Comparison of ENCODE assay signal across 20 cellular contexts in genomic region chr10:76085773-76086570, GRCh38.
A peak's percentile ranks its signal among the peaks of the same experiment; 100 is the strongest.
DNase-seq lines count a peak whose midpoint lies in the region; ATAC-seq, FAIRE-seq and TF ChIP-seq lines count a peak whose summit lies in the region.
"Had no signal": no experiment of that assay in that cellular context is flagged by ENCODE, and none has a peak within 500 bp of the region (broad histone marks: within the 10 kb centered on the region; RNA-seq: fewer than 3 reads in every experiment).

No MANE protein-coding gene starts in this region.

- POLR2A ChIA-PET in H1 (lab: Charles Lee; ENCODE audit: partially characterized antibody) = no interaction called here

- H4K20me1 ChIP-seq in H1 (replicated peaks in 1 of 2; ENCODE audit: control insufficient read depth in 1 of 2, insufficient read depth in 2 of 2, low read length in 2 of 2) (no peaks in the 10 kb centered on the region), neural progenitor cell (ENCODE audit: low read depth) (no peaks in the 10 kb centered on the region)

- WGBS in H1 (ENCODE audit: extremely low coverage in 1 of 2, insufficient coverage in 1 of 2, insufficient read length in 1 of 2, insufficient replicate concordance in 2 of 2, low coverage in 1 of 2, low lambda C conversion rate in 2 of 2, missing lambda C conversion rate in 1 of 2), 2 experiments = 90% methylated on average over 6 of the region's 6 CpGs; no CpG with 5 or more reads in 1 of the 2 experiments

- no peaks in the 10 kb centered on the region for H3K79me1 ChIP-seq in H1 (ENCODE audit: low read depth, low read length)

- no peak overlapping the region for H4K5ac ChIP-seq in H1 (ENCODE audit: insufficient read length, low read depth, low read length)

- H2AFZ ChIP-seq in H1 (ENCODE audit: low read length) (no peak overlapping the region), neural progenitor cell (replicated peaks) (no peak overlapping the region)
- H2AFZ ChIP-seq: PC-9 had no signal

- no peak overlapping the region for H3K23ac ChIP-seq in H1 (ENCODE audit: insufficient read length)

- peak overlapping the region; percentile 89; the same call in 1 of the 2 replicates for H2BK15ac ChIP-seq in H1 (ENCODE audit: low read length)

- no peak overlapping the region for H3K56ac ChIP-seq in H1 (replicated peaks; ENCODE audit: insufficient read length, low read depth, low read length)

- H4K91ac ChIP-seq in H1 (replicated peaks; ENCODE audit: insufficient read length, low read length) = peak overlapping the region; percentile 1

- no peak overlapping the region for H3K4me3 Mint-ChIP-seq in neural progenitor cell
- peak overlapping the region; percentile 14 for H3K4me3 Mint-ChIP-seq in type B pancreatic cell
- H3K4me3 Mint-ChIP-seq: mesothelial cell of epicardium had no signal

- peak overlapping the region; percentile 80; the same call in 1 of the 2 replicates for H2BK20ac ChIP-seq in H1 (ENCODE audit: low read length)

- H2BK5ac ChIP-seq in H1 (ENCODE audit: low read depth, low read length) = peak overlapping the region; percentile 18; the same call in 1 of the 2 replicates

- no peaks in the 10 kb centered on the region for H3F3A ChIP-seq in neural progenitor cell (ENCODE audit: low read depth)

- H4K8ac ChIP-seq in H1 (ENCODE audit: extremely low read depth, insufficient read depth, low read length) = no peak overlapping the region

- peaks cover 4 to 19% (median 7%) of the 10 kb centered on the region in 4 experiments; a peak in 5 of 7 replicates for H3K4me1 ChIP-seq in H1 (replicated peaks in 1 of 4; ENCODE audit: control insufficient read depth in 3 of 4, insufficient read depth in 4 of 4, low read length in 3 of 4)
- peaks cover 15% of the 10 kb centered on the region for H3K4me1 ChIP-seq in neural progenitor cell

- FAIRE-seq in H1 (lab: Jason Lieb, UNC) = no peak
- FAIRE-seq: D721Med had no signal

- no peak for TF ChIP-seq RAD21 in H1 (IDR thresholded peaks at IDR 0.05 in 1 of 2, conservative IDR thresholded peaks at IDR 0.05 in 1 of 2; ENCODE audit: low read depth in 2 of 2, low read length in 2 of 2)

- no peak overlapping the region for H3K9ac ChIP-seq in H1 (replicated peaks in 1 of 4; ENCODE audit: extremely low read depth in 1 of 4, low read depth in 3 of 4, low read length in 3 of 4)
- no peak overlapping the region for H3K9ac ChIP-seq in neural progenitor cell

- no peak for TF ChIP-seq POLR2A in H1 (IDR thresholded peaks at IDR 0.05; ENCODE audit: control extremely low read depth in 1 of 2, low read depth in 2 of 2, low read length in 2 of 2)

- H3K4me2 ChIP-seq in H1 (ENCODE audit: insufficient read depth in 1 of 2, low read depth in 2 of 2, low read length in 2 of 2) = no peak overlapping the region
- no peak overlapping the region for H3K4me2 ChIP-seq in neural progenitor cell
- H3K4me2 ChIP-seq: PC-9 had no signal

- TF ChIP-seq EP300 in H1 (IDR thresholded peaks at IDR 0.05; ENCODE audit: borderline replicate concordance in 1 of 2, low read depth in 2 of 2, low read length in 2 of 2) = no peak

- DNase-seq in DMS 273 (lab: John Stamatoyannopoulos, UW; ENCODE audit: unreplicated experiment) = peak; percentile 24
- DNase-seq in DMS 273 treated with DMSO at 0.1 percent for 48 hours (lab: John Stamatoyannopoulos, UW) = no peak
- no peak for DNase-seq in H1 (ENCODE audit: low read depth in 1 of 2, low spot score in 2 of 2)
- no peak for DNase-seq in neural progenitor cell (ENCODE audit: low spot score)
- no peak for DNase-seq in type B pancreatic cell (ENCODE audit: extremely low spot score, unreplicated experiment)
- DNase-seq in D341Med (ENCODE audit: low spot score) = no peak
- DNase-seq in SKM-1 (lab: John Stamatoyannopoulos, UW; ENCODE audit: unreplicated experiment) = no peak
- DNase-seq: activated effector memory CD4-positive, alpha-beta T cell treated with Interleukin-2 at 50 U/mL for 16 hours; erythroblast; left cardiac atrium; PC-9; stimulated activated naive CD4-positive, alpha-beta T cell; T-helper 9 cell had no signal

- peak overlapping the region; percentile 55; the same call in 1 of the 2 replicates for H3K18ac ChIP-seq in H1 (ENCODE audit: extremely low read depth, low read length)

- no peaks in the 10 kb centered on the region for H3K23me2 ChIP-seq in H1 (ENCODE audit: low read depth, low read length)

- H3K27ac ChIP-seq in H1 (ENCODE audit: low read depth, low read length) = no peak overlapping the region
- no peak overlapping the region for H3K27ac ChIP-seq in neural progenitor cell
- H3K27ac ChIP-seq: 22Rv1, neutrophil, PC-9, right atrium auricular region had no signal

- no peaks in the 10 kb centered on the region for H3K36me3 Mint-ChIP-seq in neural progenitor cell
- no peaks in the 10 kb centered on the region for H3K36me3 Mint-ChIP-seq in type B pancreatic cell
- H3K36me3 Mint-ChIP-seq: mesothelial cell of epicardium had no signal

- peak overlapping the region; percentile 12 for H2BK120ac ChIP-seq in H1 (replicated peaks; ENCODE audit: low read depth, low read length)

- CTCF ChIA-PET in H1 (lab: Charles Lee; ENCODE audit: partially characterized antibody) = interaction anchor here (0.7 to 3.1 kb wide), 19 partner anchors 8 to 684 kb away, joined by 3 to 20 read pairs (median 6); partner anchors contain the start of gene ZNF503

- TF ChIP-seq CTCF in H1 (IDR thresholded peaks at IDR 0.05; ENCODE audit: control extremely low read depth in 1 of 3, insufficient read depth in 1 of 3, low read depth in 1 of 3, low read length in 3 of 3) (no peak), neural progenitor cell (IDR thresholded peaks at IDR 0.05) (no peak), type B pancreatic cell (conservative IDR thresholded peaks at IDR 0.05) (no peak)

- H3K27me3 Mint-ChIP-seq in neural progenitor cell (ENCODE audit: insufficient read depth, low read depth) = peaks cover 6% of the 10 kb centered on the region
- peaks cover 43% of the 10 kb centered on the region for H3K27me3 Mint-ChIP-seq in type B pancreatic cell

- peak overlapping the region; percentile 85; the same call in 1 of the 2 replicates for H2BK12ac ChIP-seq in H1 (ENCODE audit: low read depth, low read length)

- H3K36me3 ChIP-seq in H1 (ENCODE audit: control insufficient read depth in 2 of 4, insufficient read depth in 4 of 4, low read length in 3 of 4) (no peaks in the 10 kb centered on the region), neural progenitor cell (no peaks in the 10 kb centered on the region)
- H3K36me3 ChIP-seq: neutrophil, right atrium auricular region, tibial nerve had no signal

- H3K4ac ChIP-seq in H1 (replicated peaks; ENCODE audit: insufficient read length, low read depth, low read length) = peak overlapping the region; percentile 37

- H3K4me1 Mint-ChIP-seq in neural progenitor cell = peaks cover 43% of the 10 kb centered on the region
- peaks cover 38% of the 10 kb centered on the region for H3K4me1 Mint-ChIP-seq in type B pancreatic cell (ENCODE audit: unreplicated experiment)

- H3K79me2 ChIP-seq in H1 (ENCODE audit: control insufficient read depth in 1 of 2, insufficient read depth in 2 of 2, low read length in 2 of 2) = no peaks in the 10 kb centered on the region
- no peaks in the 10 kb centered on the region for H3K79me2 ChIP-seq in neural progenitor cell (ENCODE audit: low read depth)

- H3K27ac Mint-ChIP-seq in neural progenitor cell = peak overlapping the region; percentile 13
- H3K27ac Mint-ChIP-seq in type B pancreatic cell = no peak overlapping the region

- H3K9me3 Mint-ChIP-seq in neural progenitor cell (peaks cover 10% of the 10 kb centered on the region), type B pancreatic cell (peaks cover 9% of the 10 kb centered on the region)
- H3K9me3 Mint-ChIP-seq: mesothelial cell of epicardium had no signal

- no peak for ATAC-seq in GM18861 (IDR thresholded peaks at IDR 0.05; ENCODE audit: unreplicated experiment)

- H3K27me3 ChIP-seq in H1 (replicated peaks in 1 of 4; ENCODE audit: control insufficient read depth in 3 of 4, extremely low read depth in 1 of 4, insufficient read depth in 3 of 4, low read length in 3 of 4) (peaks cover 0 to 5% (median 3%) of the 10 kb centered on the region in 4 experiments; a peak in 3 of 7 replicates), neural progenitor cell (no peaks in the 10 kb centered on the region)
- H3K27me3 ChIP-seq: neutrophil, right atrium auricular region, tibial nerve had no signal

- no peak overlapping the region for H3K4me3 ChIP-seq in H1 (ENCODE audit: extremely low read depth in 1 of 4, insufficient read depth in 2 of 4, low read depth in 3 of 4, low read length in 4 of 4)
- no peak overlapping the region for H3K4me3 ChIP-seq in neural progenitor cell
- H3K4me3 ChIP-seq: PC-9, right atrium auricular region, tibial nerve had no signal

- H2AK5ac ChIP-seq in H1 (ENCODE audit: low read depth, low read length) = no peak overlapping the region

- no peaks in the 10 kb centered on the region for H3K9me3 ChIP-seq in H1 (ENCODE audit: insufficient read depth in 2 of 2, low read depth in 1 of 2, low read length in 1 of 2)
- no peaks in the 10 kb centered on the region for H3K9me3 ChIP-seq in neural progenitor cell (ENCODE audit: low read depth)
- H3K9me3 ChIP-seq: neutrophil, right atrium auricular region, tibial nerve had no signal

- H3K14ac ChIP-seq in H1 (ENCODE audit: insufficient read length) = no peak overlapping the region

TF ChIP-seq in H1, 55 proteins besides CTCF, POLR2A, EP300 and RAD21 (continues in another document):
- TF ChIP-seq USF2 (IDR thresholded peaks at IDR 0.05; ENCODE audit: low read length) (no peak), TCF12 (IDR thresholded peaks at IDR 0.05; ENCODE audit: low read depth, low read length) (no peak), SAP30 (IDR thresholded peaks at IDR 0.05; ENCODE audit: insufficient read depth, insufficient replicate concordance, low read length) (no peak), RNF2 (IDR thresholded peaks at IDR 0.05; ENCODE audit: borderline replicate concordance, low read depth, low read length, missing control alignments, poor library complexity, severe bottlenecking) (no peak), SP4 (IDR thresholded peaks at IDR 0.05; ENCODE audit: low read length) (no peak), SIRT6 (IDR thresholded peaks at IDR 0.05; ENCODE audit: low read length) (no peak), E2F6 (IDR thresholded peaks at IDR 0.05) (no peak), BACH1 (IDR thresholded peaks at IDR 0.05; ENCODE audit: low read length) (no peak)
